Comparison of ENCODE assay signal across 29 cellular contexts in genomic region chr2:20603791-20604190, GRCh38. TPM values are rescaled to one million over a fixed set of nuclear protein-coding genes. Genes with fewer than 3 reads are reported as not detected.
DNase-seq lines count a peak whose midpoint lies in the region; ATAC-seq and TF ChIP-seq lines count a peak whose summit lies in the region.
"Had no signal": no experiment of that assay in that cellular context is flagged by ENCODE, and none has a peak within 500 bp of the region (broad histone marks: within the 10 kb centered on the region; RNA-seq: fewer than 3 reads in every experiment).

No MANE protein-coding gene starts in this region.

- no peak overlapping the region for H3K4me3 ChIP-seq in heart left ventricle
- H3K4me3 ChIP-seq in esophagus muscularis mucosa, result no peak overlapping the region
- no peak overlapping the region for H3K4me3 ChIP-seq in transverse colon
- H3K4me3 ChIP-seq: A549, HAP-1, hepatocyte had no signal

- ATAC-seq in Right ventricle myocardium superior (ENCODE audit: poor library complexity) (no peak), heart left ventricle (no peak), HG03521 (IDR thresholded peaks at IDR 0.05; ENCODE audit: unreplicated experiment) (no peak)
- ATAC-seq: left colon; Panc1; stimulated activated memory B cell treated with anti-CD40 and anti-IgM and Interleukin-4, amounts not matched to agents 10 μg/mL and 1 μg/mL and 100 μg/mL, for 72 hours had no signal

- H3K9me3 ChIP-seq in heart left ventricle (no peaks in the 10 kb centered on the region), esophagus muscularis mucosa (no peaks in the 10 kb centered on the region), transverse colon (peaks cover 0 to 3% of the 10 kb centered on the region in 2 donors)

- peaks cover 8% of the 10 kb centered on the region for H3K36me3 Mint-ChIP-seq in osteocyte (ENCODE audit: unreplicated experiment)

- H3K27me3 Mint-ChIP-seq in osteocyte (ENCODE audit: unreplicated experiment), result no peaks in the 10 kb centered on the region
- H3K27me3 Mint-ChIP-seq: CD4-positive, alpha-beta T cell; central memory CD8-positive, alpha-beta T cell; stimulated activated memory B cell treated with anti-CD40 and anti-IgM and Interleukin-4, amounts not matched to agents 10 μg/mL and 1 μg/mL and 100 μg/mL, for 72 hours had no signal

- peak overlapping the region in 2 of 12 donors; percentile 68 to 81 for H3K27ac ChIP-seq in heart left ventricle
- peak overlapping the region; percentile 84 to 87 (median 85) for H3K27ac ChIP-seq in esophagus muscularis mucosa (replicated peaks in 1 of 4)
- H3K27ac ChIP-seq in transverse colon, result peak overlapping the region in 3 of 4 donors; percentile 65 to 86 (median 84)
- H3K27ac ChIP-seq: hepatocyte had no signal

- peaks cover 11% of the 10 kb centered on the region for H3K4me1 Mint-ChIP-seq in osteocyte (ENCODE audit: unreplicated experiment)
- H3K4me1 Mint-ChIP-seq: activated CD4-positive, alpha-beta T cell treated with anti-CD3 and anti-CD28 coated beads, Interleukin-2, amount 10 ng/mL, durations not matched to agents 24 days and 14 days; central memory CD8-positive, alpha-beta T cell; stimulated activated memory B cell treated with anti-CD40 and anti-IgM and Interleukin-4, amounts not matched to agents 10 μg/mL and 1 μg/mL and 100 μg/mL, for 72 hours had no signal

- H3K27ac Mint-ChIP-seq in osteocyte (ENCODE audit: unreplicated experiment), result no peak overlapping the region
- H3K27ac Mint-ChIP-seq: activated CD4-positive, alpha-beta T cell treated with anti-CD3 and anti-CD28 coated beads, Interleukin-2, amount 10 ng/mL, durations not matched to agents 24 days and 14 days; CD4-positive, alpha-beta T cell; stimulated activated memory B cell treated with anti-CD40 and anti-IgM and Interleukin-4, amounts not matched to agents 10 μg/mL and 1 μg/mL and 100 μg/mL, for 72 hours had no signal

- H3K4me3 Mint-ChIP-seq in osteocyte (ENCODE audit: unreplicated experiment), result no peak overlapping the region
- H3K4me3 Mint-ChIP-seq: activated CD4-positive, alpha-beta T cell treated with anti-CD3 and anti-CD28 coated beads, Interleukin-2, amount 10 ng/mL, durations not matched to agents 24 days and 14 days; CD4-positive, alpha-beta T cell; central memory CD8-positive, alpha-beta T cell; stimulated activated memory B cell treated with anti-CD40 and anti-IgM and Interleukin-4, amounts not matched to agents 10 μg/mL and 1 μg/mL and 100 μg/mL, for 72 hours had no signal

- no peaks in the 10 kb centered on the region for H3K27me3 ChIP-seq in heart left ventricle
- H3K27me3 ChIP-seq in esophagus muscularis mucosa, result no peaks in the 10 kb centered on the region
- no peaks in the 10 kb centered on the region for H3K27me3 ChIP-seq in transverse colon
- H3K27me3 ChIP-seq: hepatocyte had no signal

- WGBS in heart left ventricle, 4 donors, result 88 to 96% (median 90%) methylated on average over 5 of the region's 5 CpGs
- WGBS in esophagus muscularis mucosa, result 93% methylated on average over 5 of the region's 5 CpGs
- WGBS in transverse colon (ENCODE audit: low coverage in 1 of 2), 2 donors, result 92 to 96% methylated on average over 2 to 5 of the region's 5 CpGs

- TF ChIP-seq EP300 in esophagus muscularis mucosa (IDR thresholded peaks at IDR 0.05), result no peak
- TF ChIP-seq EP300 in transverse colon (IDR thresholded peaks at IDR 0.05; ENCODE audit: low read depth), result no peak

- no peak for TF ChIP-seq POLR2A in heart left ventricle (IDR thresholded peaks at IDR 0.05)
- no peak for TF ChIP-seq POLR2A in esophagus muscularis mucosa (IDR thresholded peaks at IDR 0.05; ENCODE audit: low read depth)
- TF ChIP-seq POLR2A in transverse colon (IDR thresholded peaks at IDR 0.05), result no peak

- H3K36me3 ChIP-seq in heart left ventricle, result no peaks in the 10 kb centered on the region
- no peaks in the 10 kb centered on the region for H3K36me3 ChIP-seq in esophagus muscularis mucosa
- H3K36me3 ChIP-seq in transverse colon, result no peaks in the 10 kb centered on the region
- H3K36me3 ChIP-seq: HAP-1 had no signal

- intact Hi-C loops in Right ventricle myocardium superior (cut with DNase I), result no loop called here
- intact Hi-C loops in heart left ventricle (cut with DNase I), result loop anchor here in 3 of 10 donors (5.0 kb wide), 1 partner anchor 34 kb away; no protein-coding TSS in a partner anchor
- intact Hi-C loops in esophagus muscularis mucosa (cut with DNase I), result no loop called here
- intact Hi-C loops in posterior vena cava (cut with DNase I), result no loop called here
- intact Hi-C loops in transverse colon (cut with DNase I; ENCODE audit: low total_unique reads), result no loop called here

- DNase-seq in Right ventricle myocardium superior (peak; percentile 12), heart left ventricle (no peak), esophagus muscularis mucosa (ENCODE audit: extremely low spot score) (no peak), posterior vena cava (ENCODE audit: low spot score) (peak; percentile 35), transverse colon (peak; percentile 6), osteocyte (ENCODE audit: extremely low spot score, unreplicated experiment) (no peak)
- DNase-seq in activated CD4-positive, alpha-beta T cell treated with anti-CD3 and anti-CD28 coated beads for 4 hours, result no peak
- DNase-seq: activated CD4-positive, alpha-beta T cell treated with anti-CD3 and anti-CD28 coated beads, Interleukin-2, amount 10 ng/mL, durations not matched to agents 24 days and 14 days; activated CD8-positive, alpha-beta memory T cell treated with anti-CD3 and anti-CD28 coated beads for 24 hours; activated gamma-delta T cell; activated T-cell treated with anti-CD3 and anti-CD28 coated beads, Interleukin-2, amount 50 U/mL, for 1 hour; AML-193; CD4-positive, alpha-beta T cell; DMS79 treated with DMSO at 0.1 percent for 48 hours; foreskin melanocyte; GDM1; NCI-H1436; NCI-H2081 treated with DMSO at 0.1 percent for 48 hours; NCI-H226; NCI-H526 treated with DMSO at 0.1 percent for 48 hours; SIG-M5 had no signal

- H3K4me1 ChIP-seq in heart left ventricle, result peaks cover 6 to 47% (median 31%) of the 10 kb centered on the region in 12 donors
- peaks cover 38 to 62% (median 59%) of the 10 kb centered on the region in 4 donors for H3K4me1 ChIP-seq in esophagus muscularis mucosa
- H3K4me1 ChIP-seq in transverse colon, result peaks cover 1 to 20% (median 9%) of the 10 kb centered on the region in 4 donors

- in situ Hi-C loops in transverse colon (cut with MboI; ENCODE audit: low pct_ligation_motif_present in 1 of 4, low pct_unique_long_range_greater_than_20kb in 1 of 4, low sequenced_read_pairs in 3 of 4), result no loop called here

- H3K9me3 Mint-ChIP-seq in osteocyte (ENCODE audit: unreplicated experiment), result peaks cover 6% of the 10 kb centered on the region
- H3K9me3 Mint-ChIP-seq: central memory CD8-positive, alpha-beta T cell had no signal

- TF ChIP-seq CTCF in heart left ventricle (IDR thresholded peaks at IDR 0.05) (no peak), esophagus muscularis mucosa (IDR thresholded peaks at IDR 0.05) (no peak), transverse colon (IDR thresholded peaks at IDR 0.05) (no peak), osteocyte (IDR thresholded peaks at IDR 0.05) (no peak)

RNA-seq across cellular contexts. Expression of gene HS1BP3, which starts 47.1 kb away (rescaled TPM):
- 19.7 TPM for total RNA-seq in Right ventricle myocardium superior
- 10 to 100 TPM; 12.7 to 23.7 (median 17.9) TPM for total RNA-seq in heart left ventricle
- 10 to 100 TPM; 21.0 to 23.7 TPM for polyA plus RNA-seq in heart left ventricle
- 10 to 100 TPM; 42.6 to 95.6 (median 60.0) TPM for total RNA-seq in esophagus muscularis mucosa
- 10 to 100 TPM; 37.1 to 41.8 TPM for total RNA-seq in posterior vena cava
- total RNA-seq in transverse colon, result 10 to 100 TPM; 29.5 to 44.2 (median 33.1) TPM
- 40.5 and 42.8 TPM in 2 replicates for total RNA-seq in osteocyte

Comparison
In these comparisons a context has a peak if more than half of its experiments do, and no peak if none do; other contexts are left out.
1. DNase-seq: peak in Right ventricle myocardium superior (single experiment), posterior vena cava (single experiment) and transverse colon (single experiment); none in heart left ventricle (0 of 5), esophagus muscularis mucosa (single experiment), osteocyte (single experiment) and activated CD4-positive, alpha-beta T cell treated with anti-CD3 and anti-CD28 coated beads for 4 hours (0 of 2).